In genomic region chr4:15149842-15150592, GRCh38 we compare ENCODE assay signal across 1 cellular context.
TF ChIP-seq lines count a peak whose summit lies in the region.

No MANE protein-coding gene starts in this region.

TF ChIP-seq in HepG2, 621 proteins besides CTCF, POLR2A, EP300 and RAD21 (continued from another document):
- TF ChIP-seq, protein P1, sequence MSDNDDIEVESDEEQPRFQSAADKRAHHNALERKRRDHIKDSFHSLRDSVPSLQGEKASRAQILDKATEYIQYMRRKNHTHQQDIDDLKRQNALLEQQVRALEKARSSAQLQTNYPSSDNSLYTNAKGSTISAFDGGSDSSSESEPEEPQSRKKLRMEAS (IDR thresholded peaks at IDR 0.05) = 0 out of 2 replicates have a peak, but pooled peaks have one; percentile 16
- TF ChIP-seq ATF7-NPFF (CRISPR knock-in tag; IDR thresholded peaks at IDR 0.05; ENCODE audit: low read depth) (no peak), TP53 (CRISPR knock-in tag; conservative IDR thresholded peaks at IDR 0.05) (no peak), YEATS2 (CRISPR knock-in tag; IDR thresholded peaks at IDR 0.05; ENCODE audit: borderline replicate concordance) (peak; percentile 62; the same call in 1 of the 2 replicates), ZNF251 (CRISPR knock-in tag; IDR thresholded peaks at IDR 0.05) (no peak), ZBTB26 (CRISPR knock-in tag; IDR thresholded peaks at IDR 0.05; ENCODE audit: borderline replicate concordance) (no peak), SP140L (CRISPR knock-in tag; IDR thresholded peaks at IDR 0.05; ENCODE audit: borderline replicate concordance) (no peak), JUN (CRISPR knock-in tag; IDR thresholded peaks at IDR 0.05) (no peak), ZFP36 (IDR thresholded peaks at IDR 0.05; ENCODE audit: borderline replicate concordance, low read depth, low read length, partially characterized antibody) (no peak), SP4 (CRISPR knock-in tag; IDR thresholded peaks at IDR 0.05) (no peak), JUND (CRISPR knock-in tag; IDR thresholded peaks at IDR 0.05) (no peak), ZNF790 (CRISPR knock-in tag; IDR thresholded peaks at IDR 0.05; ENCODE audit: borderline replicate concordance) (no peak), MIER2 (CRISPR knock-in tag; IDR thresholded peaks at IDR 0.05) (no peak), HMG20A (CRISPR knock-in tag; IDR thresholded peaks at IDR 0.05; ENCODE audit: borderline replicate concordance) (peak; percentile 74), NFIB (CRISPR knock-in tag; IDR thresholded peaks at IDR 0.05; ENCODE audit: borderline replicate concordance) (no peak), ZFYVE20 (CRISPR knock-in tag; IDR thresholded peaks at IDR 0.05; ENCODE audit: borderline replicate concordance, low read depth) (no peak), EHMT2 (IDR thresholded peaks at IDR 0.05; ENCODE audit: borderline replicate concordance, low read depth, low read length) (no peak; the same call in 1 of the 2 replicates), ZNF441 (CRISPR knock-in tag; IDR thresholded peaks at IDR 0.05; ENCODE audit: borderline replicate concordance) (peak; percentile 26; the same call in 1 of the 2 replicates), ZNF672 (CRISPR knock-in tag; IDR thresholded peaks at IDR 0.05) (no peak), ZFP36L2 (CRISPR knock-in tag; IDR thresholded peaks at IDR 0.05) (no peak), ZBTB49 (CRISPR knock-in tag; IDR thresholded peaks at IDR 0.05; ENCODE audit: borderline replicate concordance) (no peak), ARID3A (IDR thresholded peaks at IDR 0.05; ENCODE audit: low read depth, low read length) (no peak), ZNF224 (CRISPR knock-in tag; IDR thresholded peaks at IDR 0.05) (no peak)
- TF ChIP-seq, protein P2, sequence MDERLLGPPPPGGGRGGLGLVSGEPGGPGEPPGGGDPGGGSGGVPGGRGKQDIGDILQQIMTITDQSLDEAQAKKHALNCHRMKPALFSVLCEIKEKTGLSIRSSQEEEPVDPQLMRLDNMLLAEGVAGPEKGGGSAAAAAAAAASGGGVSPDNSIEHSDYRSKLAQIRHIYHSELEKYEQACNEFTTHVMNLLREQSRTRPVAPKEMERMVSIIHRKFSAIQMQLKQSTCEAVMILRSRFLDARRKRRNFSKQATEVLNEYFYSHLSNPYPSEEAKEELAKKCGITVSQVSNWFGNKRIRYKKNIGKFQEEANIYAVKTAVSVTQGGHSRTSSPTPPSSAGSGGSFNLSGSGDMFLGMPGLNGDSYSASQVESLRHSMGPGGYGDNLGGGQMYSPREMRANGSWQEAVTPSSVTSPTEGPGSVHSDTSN (CRISPR knock-in tag; IDR thresholded peaks at IDR 0.05) = no peak
- TF ChIP-seq, protein P3, sequence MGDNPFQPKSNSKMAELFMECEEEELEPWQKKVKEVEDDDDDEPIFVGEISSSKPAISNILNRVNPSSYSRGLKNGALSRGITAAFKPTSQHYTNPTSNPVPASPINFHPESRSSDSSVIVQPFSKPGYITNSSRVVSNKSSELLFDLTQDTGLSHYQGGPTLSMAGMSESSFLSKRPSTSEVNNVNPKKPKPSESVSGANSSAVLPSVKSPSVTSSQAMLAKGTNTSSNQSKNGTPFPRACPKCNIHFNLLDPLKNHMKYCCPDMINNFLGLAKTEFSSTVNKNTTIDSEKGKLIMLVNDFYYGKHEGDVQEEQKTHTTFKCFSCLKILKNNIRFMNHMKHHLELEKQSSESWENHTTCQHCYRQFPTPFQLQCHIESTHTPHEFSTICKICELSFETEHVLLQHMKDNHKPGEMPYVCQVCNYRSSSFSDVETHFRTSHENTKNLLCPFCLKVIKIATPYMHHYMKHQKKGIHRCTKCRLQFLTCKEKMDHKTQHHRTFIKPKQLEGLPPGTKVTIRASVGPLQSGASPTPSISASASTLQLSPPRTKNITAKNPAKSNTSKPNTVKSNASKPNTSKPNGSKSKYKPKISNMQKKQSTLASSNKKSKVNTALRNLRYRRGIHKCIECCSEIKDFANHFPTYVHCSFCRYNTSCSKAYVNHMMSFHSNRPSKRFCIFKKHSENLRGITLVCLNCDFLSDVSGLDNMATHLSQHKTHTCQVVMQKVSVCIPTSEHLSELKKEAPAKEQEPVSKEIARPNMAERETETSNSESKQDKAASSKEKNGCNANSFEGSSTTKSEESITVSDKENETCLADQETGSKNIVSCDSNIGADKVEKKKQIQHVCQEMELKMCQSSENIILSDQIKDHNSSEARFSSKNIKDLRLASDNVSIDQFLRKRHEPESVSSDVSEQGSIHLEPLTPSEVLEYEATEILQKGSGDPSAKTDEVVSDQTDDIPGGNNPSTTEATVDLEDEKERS (CRISPR knock-in tag; IDR thresholded peaks at IDR 0.05) = no peak; the same call in 1 of the 2 replicates
